Comparison of ENCODE assay signal across 22 cellular contexts in the genomic region with DNA sequence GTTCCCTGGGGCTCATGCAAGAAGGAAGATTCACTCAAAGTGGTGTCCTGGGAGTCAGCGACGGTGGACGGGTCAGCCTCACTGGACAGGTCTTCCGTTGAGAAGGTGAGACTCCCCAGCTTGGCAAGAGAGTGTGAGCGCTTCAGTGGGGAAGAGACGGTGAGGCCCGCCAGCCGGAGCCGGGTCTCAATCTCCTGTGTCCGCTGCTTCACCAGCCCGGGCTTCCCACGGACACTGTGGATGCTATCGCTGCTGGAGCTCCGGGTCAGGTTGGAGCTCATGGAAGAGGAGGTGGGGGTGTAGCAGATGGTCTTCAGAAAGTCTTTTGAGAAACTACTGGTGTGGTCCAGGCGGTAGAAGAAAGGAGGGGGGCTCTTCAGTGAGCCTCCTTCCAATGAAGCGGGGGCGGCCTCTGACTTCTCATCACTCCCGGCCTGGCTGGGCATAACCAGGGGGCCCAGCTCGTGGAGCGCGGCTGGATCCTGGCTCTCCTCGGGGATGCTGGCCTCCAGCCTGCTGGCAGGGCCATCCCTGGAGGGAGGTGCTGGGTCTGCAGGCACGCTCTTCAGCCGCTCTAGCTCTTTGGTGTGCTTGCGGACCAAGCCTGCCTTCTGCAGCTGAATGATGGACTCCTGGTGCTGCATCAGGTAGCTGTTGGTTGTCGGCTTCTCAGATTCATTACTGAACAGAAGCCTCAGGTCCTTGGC. TPM values are rescaled to one million over a fixed set of nuclear protein-coding genes. Genes with fewer than 3 reads are reported as not detected.
DNase-seq lines count a peak whose midpoint lies in the region; ATAC-seq and TF ChIP-seq lines count a peak whose summit lies in the region.
"Had no signal": no experiment of that assay in that cellular context is flagged by ENCODE, and none has a peak within 500 bp of the region (broad histone marks: within the 10 kb centered on the region; RNA-seq: fewer than 3 reads in every experiment).

No MANE protein-coding gene starts in this region.

- no peak for ATAC-seq in T-helper 17 cell
- no peak for ATAC-seq in HG02610 (IDR thresholded peaks at IDR 0.05; ENCODE audit: unreplicated experiment)
- ATAC-seq: K562 had no signal

- H3K4me2 ChIP-seq in neural progenitor cell = no peak overlapping the region
- H3K4me2 ChIP-seq: hepatocyte had no signal

- TF ChIP-seq CTCF in esophagus squamous epithelium (IDR thresholded peaks at IDR 0.05) = no peak
- TF ChIP-seq CTCF in neural progenitor cell (IDR thresholded peaks at IDR 0.05) = no peak
- no peak for TF ChIP-seq CTCF in testis (IDR thresholded peaks at IDR 0.05)
- no peak for TF ChIP-seq CTCF in GM10266 (IDR thresholded peaks at IDR 0.05; ENCODE audit: control insufficient read depth, insufficient read depth, low read depth, missing control alignments)

- H3K27me3 Mint-ChIP-seq in T-helper 17 cell (no peaks in the 10 kb centered on the region), neural progenitor cell (ENCODE audit: insufficient read depth, low read depth) (peaks cover 15% of the 10 kb centered on the region)
- H3K27me3 Mint-ChIP-seq: activated CD4-positive, alpha-beta T cell treated with anti-CD3 and anti-CD28 coated beads, Interleukin-2, amount 10 ng/mL, durations not matched to agents 7 days and 5 days had no signal

- H3K4me1 Mint-ChIP-seq in T-helper 17 cell (peaks cover 2% of the 10 kb centered on the region), neural progenitor cell (peaks cover 30% of the 10 kb centered on the region)
- H3K4me1 Mint-ChIP-seq: activated CD4-positive, alpha-beta T cell treated with anti-CD3 and anti-CD28 coated beads, Interleukin-2, amount 10 ng/mL, durations not matched to agents 7 days and 5 days had no signal

- H3K36me3 Mint-ChIP-seq in T-helper 17 cell (ENCODE audit: low read depth) (peaks cover 11% of the 10 kb centered on the region), neural progenitor cell (peaks cover 27% of the 10 kb centered on the region)

- no peaks in the 10 kb centered on the region for H3K9me3 ChIP-seq in T-helper 17 cell (ENCODE audit: control insufficient read depth, low read length, poor library complexity, severe bottlenecking)
- H3K9me3 ChIP-seq in esophagus squamous epithelium = no peaks in the 10 kb centered on the region
- no peaks in the 10 kb centered on the region for H3K9me3 ChIP-seq in neural progenitor cell (ENCODE audit: low read depth)
- no peaks in the 10 kb centered on the region for H3K9me3 ChIP-seq in testis
- H3K9me3 ChIP-seq: neutrophil had no signal

- no peak overlapping the region for H3K9ac ChIP-seq in neural progenitor cell

- no peak overlapping the region for H2AFZ ChIP-seq in neural progenitor cell (replicated peaks)
- H2AFZ ChIP-seq: hepatocyte had no signal

- H3F3A ChIP-seq in neural progenitor cell (ENCODE audit: low read depth) = peaks cover 20% of the 10 kb centered on the region

- WGBS in esophagus squamous epithelium, 2 donors = 66 to 78% methylated on average over 19 to 21 of the region's 26 CpGs
- 71 to 86% methylated on average over 15 to 26 of the region's 26 CpGs for WGBS in testis, 2 donors

- peaks cover 0 to 41% (median 8%) of the 10 kb centered on the region in 3 donors for H3K4me1 ChIP-seq in esophagus squamous epithelium
- H3K4me1 ChIP-seq in neural progenitor cell = peaks cover 19% of the 10 kb centered on the region
- peaks cover 22% of the 10 kb centered on the region for H3K4me1 ChIP-seq in testis

- no peak for DNase-seq in T-helper 17 cell
- no peak for DNase-seq in esophagus squamous epithelium (lab: John Stamatoyannopoulos, UW)
- DNase-seq in neural progenitor cell (ENCODE audit: low spot score) = no peak
- peak; percentile 44 for DNase-seq in testis
- DNase-seq in GF-D8 (lab: John Stamatoyannopoulos, UW) = no peak
- no peak for DNase-seq in erythroblast (lab: John Stamatoyannopoulos, UW)
- DNase-seq in GM10266 (ENCODE audit: extremely low spot score) = no peak
- DNase-seq: activated CD4-positive, alpha-beta T cell treated with anti-CD3 and anti-CD28 coated beads, Interleukin-2, amount 10 ng/mL, durations not matched to agents 7 days and 5 days; activated naive CD4-positive, alpha-beta T cell treated with Interleukin-2 at 50 U/mL for 16 hours; activated T-cell treated with anti-CD3 and anti-CD28 coated beads for 4 hours; AML-193; brain microvascular endothelial cell; COR-L47; kidney; midbrain; NCI-H1930; NCI-H446; SW 1271 had no signal

- H4K20me1 ChIP-seq in neural progenitor cell (ENCODE audit: low read depth) = peaks cover 1% of the 10 kb centered on the region

- H3K79me2 ChIP-seq in neural progenitor cell (ENCODE audit: low read depth) = no peaks in the 10 kb centered on the region
- H3K79me2 ChIP-seq: hepatocyte had no signal

- TF ChIP-seq POLR2A in esophagus squamous epithelium (IDR thresholded peaks at IDR 0.05) = no peak
- TF ChIP-seq POLR2A in testis (IDR thresholded peaks at IDR 0.05) = no peak
- TF ChIP-seq POLR2A in erythroblast (IDR thresholded peaks at IDR 0.05; ENCODE audit: low read length) = no peak

- peak overlapping the region in 3 of 4 donors; percentile 46 to 72 (median 63) for H3K27ac ChIP-seq in esophagus squamous epithelium
- H3K27ac ChIP-seq in neural progenitor cell = no peak overlapping the region
- H3K27ac ChIP-seq in testis = peak overlapping the region in 1 of 2 donors; percentile 30
- H3K27ac ChIP-seq: brain microvascular endothelial cell, hepatocyte, neutrophil had no signal

- no peaks in the 10 kb centered on the region for H3K9me3 Mint-ChIP-seq in neural progenitor cell
- H3K9me3 Mint-ChIP-seq: activated CD4-positive, alpha-beta T cell treated with anti-CD3 and anti-CD28 coated beads, Interleukin-2, amount 10 ng/mL, durations not matched to agents 7 days and 5 days had no signal

- peaks cover 18 to 100% (median 21%) of the 10 kb centered on the region in 3 donors for H3K36me3 ChIP-seq in esophagus squamous epithelium
- H3K36me3 ChIP-seq in neural progenitor cell = no peaks in the 10 kb centered on the region
- H3K36me3 ChIP-seq in testis (ENCODE audit: low read depth, missing control alignments) = peaks cover 4% of the 10 kb centered on the region

- intact Hi-C loops in esophagus squamous epithelium (cut with DNase I) = no loop called here
- intact Hi-C loops in testis (cut with DNase I; ENCODE audit: low total_unique reads) = no loop called here

- H3K4me3 ChIP-seq in esophagus squamous epithelium (peak overlapping the region in 1 of 4 donors; percentile 26), neural progenitor cell (no peak overlapping the region), testis (no peak overlapping the region)
- H3K4me3 ChIP-seq: hepatocyte, K562 had no signal

- H3K4me3 Mint-ChIP-seq in T-helper 17 cell = no peak overlapping the region
- no peak overlapping the region for H3K4me3 Mint-ChIP-seq in neural progenitor cell
- H3K4me3 Mint-ChIP-seq: activated CD4-positive, alpha-beta T cell treated with anti-CD3 and anti-CD28 coated beads, Interleukin-2, amount 10 ng/mL, durations not matched to agents 7 days and 5 days had no signal

- no peaks in the 10 kb centered on the region for H3K27me3 ChIP-seq in esophagus squamous epithelium
- no peaks in the 10 kb centered on the region for H3K27me3 ChIP-seq in neural progenitor cell
- H3K27me3 ChIP-seq in testis = no peaks in the 10 kb centered on the region
- H3K27me3 ChIP-seq: brain microvascular endothelial cell, hepatocyte, neutrophil had no signal

- peak overlapping the region; percentile 34 for H3K27ac Mint-ChIP-seq in T-helper 17 cell
- peak overlapping the region; percentile 60 for H3K27ac Mint-ChIP-seq in neural progenitor cell
- H3K27ac Mint-ChIP-seq: activated CD4-positive, alpha-beta T cell treated with anti-CD3 and anti-CD28 coated beads, Interleukin-2, amount 10 ng/mL, durations not matched to agents 7 days and 5 days had no signal

RNA-seq across cellular contexts. Expression of gene CORO1C, which starts 56.9 kb away (rescaled TPM):
- 10 to 100 TPM; 13.3 to 61.1 TPM for total RNA-seq in T-helper 17 cell
- 100 to 1,000 TPM in 3 of 4 donors, 10 to 100 TPM in 1; 67.2 to 142 (median 114) TPM for total RNA-seq in esophagus squamous epithelium
- total RNA-seq in neural progenitor cell (ENCODE audit: low replicate concordance) = 116 and 128 TPM in 2 replicates
- 10 to 100 TPM; 57.2 to 73.4 TPM for total RNA-seq in testis
- 70.2 TPM for polyA plus RNA-seq in testis (ENCODE audit: insufficient read depth, low read depth, low replicate concordance)
